In genomic region chr17:49260922-49261291, GRCh38 we compare ENCODE assay signal across 8 cellular contexts. TPM values are rescaled to one million over a fixed set of nuclear protein-coding genes. Genes with fewer than 3 reads are reported as not detected.
DNase-seq lines count a peak whose midpoint lies in the region; ATAC-seq, FAIRE-seq and TF ChIP-seq lines count a peak whose summit lies in the region.

No MANE protein-coding gene starts in this region.

- ATAC-seq in GM21723 (IDR thresholded peaks at IDR 0.05; ENCODE audit: unreplicated experiment) (no peak), GM18867 (IDR thresholded peaks at IDR 0.05; ENCODE audit: unreplicated experiment) (no peak)

- peak overlapping the region; percentile 80 for H3K4me2 ChIP-seq in DOHH2 (ENCODE audit: low read length)

- H3K4me3 ChIP-seq in DOHH2 (ENCODE audit: low read length) (peak overlapping the region; percentile 60), esophagus muscularis mucosa (peak overlapping the region; percentile 61 to 82 (median 66)), rectal smooth muscle tissue (ENCODE audit: low read length) (peak overlapping the region; percentile 64)

- no peak for TF ChIP-seq CTCF in DOHH2 (IDR thresholded peaks at IDR 0.05; ENCODE audit: low read depth, low read length, poor library complexity, severe bottlenecking)
- TF ChIP-seq CTCF in RWPE1 (conservative IDR thresholded peaks at IDR 0.05; ENCODE audit: low read depth): no peak
- no peak for TF ChIP-seq CTCF in esophagus muscularis mucosa (IDR thresholded peaks at IDR 0.05)

- CTCF ChIA-PET in RWPE1 (lab: Yijun Ruan, JAX): interaction anchor here (0.7 kb wide), 1 partner anchor 831 kb away, joined by 3 read pairs; no protein-coding TSS in a partner anchor

- H3K36me3 ChIP-seq in DOHH2 (ENCODE audit: control insufficient read depth, low read length) (no peaks in the 10 kb centered on the region), esophagus muscularis mucosa (no peaks in the 10 kb centered on the region), rectal smooth muscle tissue (ENCODE audit: control insufficient read depth, insufficient read depth, low read length) (no peaks in the 10 kb centered on the region)

- H3K9me3 ChIP-seq in DOHH2 (ENCODE audit: control insufficient read depth, insufficient read depth, low read length) (no peaks in the 10 kb centered on the region), esophagus muscularis mucosa (no peaks in the 10 kb centered on the region)

- H3K79me2 ChIP-seq in DOHH2 (ENCODE audit: control insufficient read depth, low read length): no peaks in the 10 kb centered on the region

- intact Hi-C loops in esophagus muscularis mucosa (cut with DNase I): no loop called here

- no peaks in the 10 kb centered on the region for H3F3A ChIP-seq in DOHH2 (ENCODE audit: control insufficient read depth, insufficient read depth)

- no peak overlapping the region for H3K9ac ChIP-seq in rectal smooth muscle tissue (ENCODE audit: low read length)

- no peak for DNase-seq in RWPE1 (ENCODE audit: low spot score)
- DNase-seq in esophagus muscularis mucosa (ENCODE audit: extremely low spot score): no peak
- DNase-seq in RCC 7860 (ENCODE audit: low spot score): no peak
- no peak for DNase-seq in cerebellum (ENCODE audit: low spot score)

- H3K27me3 ChIP-seq in DOHH2 (ENCODE audit: control insufficient read depth, low read length) (peaks cover 15% of the 10 kb centered on the region), esophagus muscularis mucosa (peaks cover 0 to 16% (median 0%) of the 10 kb centered on the region in 4 donors), rectal smooth muscle tissue (ENCODE audit: control insufficient read depth, insufficient read depth, low read length) (no peaks in the 10 kb centered on the region)

- no peak for FAIRE-seq in RCC 7860 (lab: Jason Lieb, UNC)

- H3K9me2 ChIP-seq in DOHH2 (replicated peaks; ENCODE audit: control insufficient read depth, low read length): no peaks in the 10 kb centered on the region

- WGBS in esophagus muscularis mucosa: 78% methylated on average over 6 of the region's 7 CpGs

- no peak for TF ChIP-seq EP300 in esophagus muscularis mucosa (IDR thresholded peaks at IDR 0.05)

- POLR2A ChIA-PET in RWPE1 (lab: Yijun Ruan, JAX; ENCODE audit: low non-redundant PET): no interaction called here

- no peak for TF ChIP-seq POLR2A in esophagus muscularis mucosa (IDR thresholded peaks at IDR 0.05; ENCODE audit: low read depth)

- H3K4me1 ChIP-seq in DOHH2 (ENCODE audit: control insufficient read depth, low read length) (peaks cover 12% of the 10 kb centered on the region), esophagus muscularis mucosa (peaks cover 10 to 19% (median 18%) of the 10 kb centered on the region in 4 donors), rectal smooth muscle tissue (ENCODE audit: control insufficient read depth, insufficient read depth, low read length) (no peaks in the 10 kb centered on the region)

- H4K20me1 ChIP-seq in DOHH2 (ENCODE audit: control insufficient read depth, insufficient read depth, low read depth, low read length): no peaks in the 10 kb centered on the region

- H3K27ac ChIP-seq in DOHH2 (ENCODE audit: low read depth, low read length): no peak overlapping the region
- peak overlapping the region; percentile 48 for H3K27ac ChIP-seq in RWPE1
- peak overlapping the region; percentile 66 to 78 (median 70) for H3K27ac ChIP-seq in esophagus muscularis mucosa (replicated peaks in 1 of 4)
- H3K27ac ChIP-seq in rectal smooth muscle tissue (ENCODE audit: low read depth, low read length): no peak overlapping the region

RNA-seq across cellular contexts. Expression of gene PHOSPHO1, which starts 30.3 kb away (rescaled TPM):
- total RNA-seq in esophagus muscularis mucosa: 1 to 10 TPM in 3 of 4 donors, not detected in 1; 1.2 to 1.5 (median 1.4) TPM
- total RNA-seq in cerebellum: 2.6 TPM

RNA-seq across cellular contexts. Expression of gene ABI3, which starts 50.4 kb away (rescaled TPM):
- total RNA-seq in esophagus muscularis mucosa (1 to 10 TPM; 3.3 to 8.9 (median 6.3) TPM), cerebellum (1.00 TPM)

RNA-seq across cellular contexts. Expression of gene GNGT2, which starts 50.5 kb away (rescaled TPM):
- total RNA-seq in esophagus muscularis mucosa (1 to 10 TPM in 2 of 4 donors, under 1 TPM in 1, not detected in 1; 0.97 to 2.2 (median 2.1) TPM), cerebellum (not detected)

Comparison
In these comparisons a context has a peak if more than half of its experiments do, and no peak if none do; other contexts are left out.
1. H3K27ac ChIP-seq: peak in RWPE1 (single experiment) and esophagus muscularis mucosa (4 of 4); none in DOHH2 (single experiment) and rectal smooth muscle tissue (single experiment).
2. Peak in every context shown above with its lines, with median percentiles within 50 percentile points of each other: H3K4me3 ChIP-seq.